ENCODE assay signal across 8 cellular contexts in the genomic region with DNA sequence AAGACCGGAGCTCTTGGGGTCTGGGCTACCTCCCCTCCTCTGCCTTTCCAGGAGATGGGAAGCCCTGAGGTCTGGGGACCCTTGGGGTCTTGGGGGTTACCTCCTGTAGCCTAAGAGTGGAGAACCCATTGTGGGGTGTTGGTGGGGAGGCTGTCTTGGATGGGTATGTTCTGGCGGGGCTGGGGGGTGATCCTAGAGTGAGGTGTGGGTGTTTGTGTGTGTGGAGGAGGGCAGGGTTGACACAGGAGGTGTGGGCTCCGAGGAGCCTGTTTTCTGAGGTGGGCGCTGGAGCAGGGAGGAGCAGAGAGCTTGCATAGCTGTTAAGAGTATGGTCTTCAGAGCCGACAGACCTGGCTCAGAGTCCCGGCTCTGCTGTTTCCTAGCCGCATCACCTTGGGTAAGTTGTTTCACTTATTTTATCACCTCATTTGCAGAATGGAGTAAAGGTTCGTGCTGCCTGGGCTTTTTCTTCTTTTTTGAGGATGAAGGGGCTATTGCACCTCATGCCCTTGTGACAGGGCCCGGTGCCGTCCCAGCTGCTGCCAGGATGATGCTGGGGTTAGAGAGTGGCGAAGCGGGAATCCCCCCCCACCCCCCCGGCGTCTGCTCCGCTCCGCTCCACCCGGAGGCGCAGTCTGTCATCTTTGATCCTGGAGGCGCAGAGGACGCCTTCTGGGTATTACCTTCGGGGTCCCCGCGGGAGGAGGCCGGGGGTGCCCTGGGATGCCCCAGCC. TPM values are rescaled to one million over a fixed set of nuclear protein-coding genes. Genes with fewer than 3 reads are reported as not detected.
DNase-seq lines count a peak whose midpoint lies in the region; ATAC-seq and TF ChIP-seq lines count a peak whose summit lies in the region.

No MANE protein-coding gene starts in this region.

- H3K4me1 ChIP-seq in left lung, result peaks cover 20 to 81% of the 10 kb centered on the region in 2 donors

- H3K27ac Mint-ChIP-seq in activated T-helper 1 cell treated with anti-CD3 and anti-CD28 coated beads, Interleukin-12 subunit alpha, Interleukin-12 subunit beta, Interleukin-2, Interleukin-4 antibody, amounts not matched to agents 30 ng/mL and 10 ng/mL and 1 ng/mL, durations not matched to agents 14 hours and 24 hours and 36 hours, result peak overlapping the region; percentile 15
- H3K27ac Mint-ChIP-seq in type B pancreatic cell, result peak overlapping the region; percentile 83

- peak overlapping the region; percentile 80 for H3K4me3 Mint-ChIP-seq in activated T-cell treated with anti-CD3 and anti-CD28 coated beads, Interleukin-2, amount 50 U/mL, for 4 hours
- peak overlapping the region; percentile 68 for H3K4me3 Mint-ChIP-seq in activated T-helper 1 cell treated with anti-CD3 and anti-CD28 coated beads, Interleukin-12 subunit alpha, Interleukin-12 subunit beta, Interleukin-2, Interleukin-4 antibody, amounts not matched to agents 30 ng/mL and 10 ng/mL and 1 ng/mL, durations not matched to agents 14 hours and 24 hours and 36 hours
- peak overlapping the region; percentile 81 for H3K4me3 Mint-ChIP-seq in type B pancreatic cell

- no peak for DNase-seq in activated T-cell treated with anti-CD3 and anti-CD28 coated beads, Interleukin-2, amount 50 U/mL, for 4 hours
- DNase-seq in activated T-cell treated with anti-CD3 and anti-CD28 coated beads for 4 hours (no peak), left lung (no peak), type B pancreatic cell (ENCODE audit: extremely low spot score, unreplicated experiment) (no peak), AML-193 (lab: John Stamatoyannopoulos, UW) (no peak)
- DNase-seq in activated T-helper 1 cell treated with anti-CD3 and anti-CD28 coated beads, Interleukin-12 subunit alpha, Interleukin-12 subunit beta, Interleukin-2, Interleukin-4 antibody, amounts not matched to agents 30 ng/mL and 10 ng/mL and 1 ng/mL, durations not matched to agents 14 hours and 24 hours and 36 hours (ENCODE audit: low spot score), result no peak
- no peak for DNase-seq in effector CD8-positive, alpha-beta T cell (lab: John Stamatoyannopoulos, UW)

- H3K36me3 ChIP-seq in left lung, result peaks cover 0 to 23% of the 10 kb centered on the region in 2 donors

- intact Hi-C loops in activated T-helper 1 cell treated with anti-CD3 and anti-CD28 coated beads, Interleukin-12 subunit alpha, Interleukin-12 subunit beta, Interleukin-2, Interleukin-4 antibody, amounts not matched to agents 30 ng/mL and 10 ng/mL and 1 ng/mL, durations not matched to agents 14 hours and 24 hours and 36 hours (cut with micrococcal nuclease), result loop anchor here (1.0 to 5.0 kb wide), 7 partner anchors 15 to 197 kb away; a partner anchor contains a TSS
- intact Hi-C loops in left lung (cut with DNase I), result no loop called here

- H3K27me3 ChIP-seq in left lung, result no peaks in the 10 kb centered on the region

- no peaks in the 10 kb centered on the region for H3K9me3 Mint-ChIP-seq in activated T-cell treated with anti-CD3 and anti-CD28 coated beads, Interleukin-2, amount 50 U/mL, for 4 hours
- H3K9me3 Mint-ChIP-seq in activated T-helper 1 cell treated with anti-CD3 and anti-CD28 coated beads, Interleukin-12 subunit alpha, Interleukin-12 subunit beta, Interleukin-2, Interleukin-4 antibody, amounts not matched to agents 30 ng/mL and 10 ng/mL and 1 ng/mL, durations not matched to agents 14 hours and 24 hours and 36 hours, result no peaks in the 10 kb centered on the region
- no peaks in the 10 kb centered on the region for H3K9me3 Mint-ChIP-seq in type B pancreatic cell

- H3K36me3 Mint-ChIP-seq in activated T-cell treated with anti-CD3 and anti-CD28 coated beads, Interleukin-2, amount 50 U/mL, for 4 hours (ENCODE audit: insufficient read depth), result peaks cover 12% of the 10 kb centered on the region
- H3K36me3 Mint-ChIP-seq in activated T-helper 1 cell treated with anti-CD3 and anti-CD28 coated beads, Interleukin-12 subunit alpha, Interleukin-12 subunit beta, Interleukin-2, Interleukin-4 antibody, amounts not matched to agents 30 ng/mL and 10 ng/mL and 1 ng/mL, durations not matched to agents 14 hours and 24 hours and 36 hours (ENCODE audit: low read depth), result peaks cover 11% of the 10 kb centered on the region
- H3K36me3 Mint-ChIP-seq in type B pancreatic cell, result peaks cover 11% of the 10 kb centered on the region

- H3K4me1 Mint-ChIP-seq in activated T-cell treated with anti-CD3 and anti-CD28 coated beads, Interleukin-2, amount 50 U/mL, for 4 hours (ENCODE audit: low read depth), result peaks cover 79% of the 10 kb centered on the region
- H3K4me1 Mint-ChIP-seq in activated T-helper 1 cell treated with anti-CD3 and anti-CD28 coated beads, Interleukin-12 subunit alpha, Interleukin-12 subunit beta, Interleukin-2, Interleukin-4 antibody, amounts not matched to agents 30 ng/mL and 10 ng/mL and 1 ng/mL, durations not matched to agents 14 hours and 24 hours and 36 hours (ENCODE audit: low read depth), result peaks cover 77% of the 10 kb centered on the region
- peaks cover 79% of the 10 kb centered on the region for H3K4me1 Mint-ChIP-seq in type B pancreatic cell (ENCODE audit: unreplicated experiment)

- ATAC-seq in activated T-cell treated with anti-CD3 and anti-CD28 coated beads, Interleukin-2, amount 50 U/mL, for 4 hours, result peak; percentile 61 to 64
- peak; percentile 22 for ATAC-seq in HG02970 (IDR thresholded peaks at IDR 0.05; ENCODE audit: low FRiP score, unreplicated experiment)
- no peak for ATAC-seq in left lung

- TF ChIP-seq CTCF in left lung (IDR thresholded peaks at IDR 0.05), result no peak
- no peak for TF ChIP-seq CTCF in type B pancreatic cell (conservative IDR thresholded peaks at IDR 0.05)

- H3K4me3 ChIP-seq in left lung, result peak overlapping the region; percentile 40 to 53

- H3K27me3 Mint-ChIP-seq in activated T-cell treated with anti-CD3 and anti-CD28 coated beads, Interleukin-2, amount 50 U/mL, for 4 hours (ENCODE audit: low read depth), result no peaks in the 10 kb centered on the region
- H3K27me3 Mint-ChIP-seq in activated T-helper 1 cell treated with anti-CD3 and anti-CD28 coated beads, Interleukin-12 subunit alpha, Interleukin-12 subunit beta, Interleukin-2, Interleukin-4 antibody, amounts not matched to agents 30 ng/mL and 10 ng/mL and 1 ng/mL, durations not matched to agents 14 hours and 24 hours and 36 hours (ENCODE audit: insufficient read depth), result peaks cover 2% of the 10 kb centered on the region
- no peaks in the 10 kb centered on the region for H3K27me3 Mint-ChIP-seq in type B pancreatic cell

- no peaks in the 10 kb centered on the region for H3K9me3 ChIP-seq in left lung

- peak overlapping the region in 1 of 2 donors; percentile 13 for H3K27ac ChIP-seq in left lung

RNA-seq across cellular contexts. Expression of a gene that starts 17.2 kb away (rescaled TPM):
- total RNA-seq in activated T-cell treated with anti-CD3 and anti-CD28 coated beads, Interleukin-2, amount 50 U/mL, for 4 hours, result 10 to 100 TPM; 30.8 to 34.0 (median 31.7) TPM
- 19.2 and 20.5 TPM in 2 replicates for total RNA-seq in activated T-helper 1 cell treated with anti-CD3 and anti-CD28 coated beads, Interleukin-12 subunit alpha, Interleukin-12 subunit beta, Interleukin-2, Interleukin-4 antibody, amounts not matched to agents 30 ng/mL and 10 ng/mL and 1 ng/mL, durations not matched to agents 14 hours and 24 hours and 36 hours
- total RNA-seq in left lung, result 10 to 100 TPM; 16.6 to 32.1 TPM
- total RNA-seq in type B pancreatic cell (ENCODE audit: low replicate concordance), result 34.6 and 71.5 TPM in 2 replicates
